1 cellular context compared by ENCODE assay signal in the genomic region with DNA sequence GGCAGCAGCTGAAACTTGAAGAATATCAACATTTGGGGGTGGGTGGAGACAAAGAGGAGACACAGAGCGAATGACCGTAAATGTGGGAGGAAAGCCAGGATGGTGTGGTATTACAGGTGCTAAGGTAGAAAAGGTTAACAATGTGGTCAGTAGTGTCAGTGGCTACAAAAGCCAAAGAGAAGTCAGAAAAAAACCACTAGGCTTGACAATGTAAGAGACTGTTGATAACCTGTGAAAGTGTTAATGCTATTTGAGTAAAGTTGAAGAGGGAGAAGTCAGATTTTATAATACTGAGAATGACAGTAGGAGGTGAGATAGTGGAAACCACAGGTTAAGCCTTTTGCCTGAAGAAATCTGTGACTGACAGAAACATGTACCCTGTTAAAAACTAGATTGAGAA.
TF ChIP-seq lines count a peak whose summit lies in the region.

No MANE protein-coding gene starts in this region.

TF ChIP-seq in GM12878, 131 proteins besides CTCF, POLR2A, EP300 and RAD21 (continued from another document and continues in another):
- TF ChIP-seq, protein P1, sequence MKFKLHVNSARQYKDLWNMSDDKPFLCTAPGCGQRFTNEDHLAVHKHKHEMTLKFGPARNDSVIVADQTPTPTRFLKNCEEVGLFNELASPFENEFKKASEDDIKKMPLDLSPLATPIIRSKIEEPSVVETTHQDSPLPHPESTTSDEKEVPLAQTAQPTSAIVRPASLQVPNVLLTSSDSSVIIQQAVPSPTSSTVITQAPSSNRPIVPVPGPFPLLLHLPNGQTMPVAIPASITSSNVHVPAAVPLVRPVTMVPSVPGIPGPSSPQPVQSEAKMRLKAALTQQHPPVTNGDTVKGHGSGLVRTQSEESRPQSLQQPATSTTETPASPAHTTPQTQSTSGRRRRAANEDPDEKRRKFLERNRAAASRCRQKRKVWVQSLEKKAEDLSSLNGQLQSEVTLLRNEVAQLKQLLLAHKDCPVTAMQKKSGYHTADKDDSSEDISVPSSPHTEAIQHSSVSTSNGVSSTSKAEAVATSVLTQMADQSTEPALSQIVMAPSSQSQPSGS (IDR thresholded peaks at IDR 0.05; ENCODE audit: low read length): no peak
- TF ChIP-seq TBL1XR1 (IDR thresholded peaks at IDR 0.05; ENCODE audit: low read depth, low read length) (no peak), KLF5 (IDR thresholded peaks at IDR 0.05; ENCODE audit: partially characterized antibody) (no peak), POLR2AphosphoS2 (IDR thresholded peaks at IDR 0.05; ENCODE audit: low read depth, low read length) (no peak), ESRRA (IDR thresholded peaks at IDR 0.05; ENCODE audit: low read length) (no peak), MTA3 (IDR thresholded peaks at IDR 0.05; ENCODE audit: borderline replicate concordance, low read length) (no peak), SMAD1 (IDR thresholded peaks at IDR 0.05; ENCODE audit: low read depth, partially characterized antibody) (no peak), ZNF622 (IDR thresholded peaks at IDR 0.05) (no peak), MTA2 (IDR thresholded peaks at IDR 0.05; ENCODE audit: low read depth) (peak; percentile 88), GATAD2B (conservative IDR thresholded peaks at IDR 0.05; ENCODE audit: low read depth) (no peak), YBX1 (IDR thresholded peaks at IDR 0.05) (no peak), SMAD5 (IDR thresholded peaks at IDR 0.05; ENCODE audit: low read depth) (no peak), GABPA (IDR thresholded peaks at IDR 0.05; ENCODE audit: low read depth) (no peak), RBBP5 (conservative IDR thresholded peaks at IDR 0.05) (no peak), PRDM15 (CRISPR knock-in tag; IDR thresholded peaks at IDR 0.05) (no peak), MYC (IDR thresholded peaks at IDR 0.05; ENCODE audit: insufficient read depth, insufficient read length, insufficient replicate concordance, low read length, severe bottlenecking) (no peak), BRCA1 (IDR thresholded peaks at IDR 0.05; ENCODE audit: low read depth, low read length) (no peak), SUZ12 (IDR thresholded peaks at IDR 0.05; ENCODE audit: unreplicated experiment) (no peak), PKNOX1 (IDR thresholded peaks at IDR 0.05) (peak; percentile 62), KDM1A (IDR thresholded peaks at IDR 0.05; ENCODE audit: borderline replicate concordance) (no peak), RFX5 (IDR thresholded peaks at IDR 0.05; ENCODE audit: low read depth, low read length) (no peak), PML (IDR thresholded peaks at IDR 0.05; ENCODE audit: low read length) (no peak), BACH1 (IDR thresholded peaks at IDR 0.05; ENCODE audit: borderline replicate concordance) (no peak), CHD2 (IDR thresholded peaks at IDR 0.05; ENCODE audit: borderline replicate concordance, low read depth, low read length) (no peak), E2F4 (IDR thresholded peaks at IDR 0.05; ENCODE audit: low read depth, low read length) (no peak), LARP7 (IDR thresholded peaks at IDR 0.05) (no peak), NFYA (IDR thresholded peaks at IDR 0.05; ENCODE audit: borderline replicate concordance, low read depth, low read length) (no peak), NBN (IDR thresholded peaks at IDR 0.05) (no peak), MEF2B (IDR thresholded peaks at IDR 0.05; ENCODE audit: partially characterized antibody, poor library complexity, severe bottlenecking) (peak; percentile 46), RELA (IDR thresholded peaks at IDR 0.05; ENCODE audit: borderline replicate concordance, partially characterized antibody) (no peak), SUPT20H (IDR thresholded peaks at IDR 0.05; ENCODE audit: borderline replicate concordance, control insufficient read depth, low read depth, low read length) (no peak), KAT2A (conservative IDR thresholded peaks at IDR 0.05; ENCODE audit: control insufficient read depth, low read depth, low read length) (no peak), CBX5 (IDR thresholded peaks at IDR 0.05; ENCODE audit: low read depth) (no peak), CREM (IDR thresholded peaks at IDR 0.05; ENCODE audit: low read depth) (no peak), ZZZ3 (IDR thresholded peaks at IDR 0.05; ENCODE audit: control insufficient read depth, insufficient read length, low read depth) (no peak), ZNF274 (IDR thresholded peaks at IDR 0.05; ENCODE audit: insufficient read depth, insufficient read length) (no peak), BMI1 (IDR thresholded peaks at IDR 0.05; ENCODE audit: borderline replicate concordance) (0 out of 2 replicates have a peak, but pooled peaks have one; percentile 38), STAT3 (IDR thresholded peaks at IDR 0.05; ENCODE audit: low read depth, low read length) (no peak), NFXL1 (IDR thresholded peaks at IDR 0.05; ENCODE audit: borderline replicate concordance) (no peak), SPI1 (IDR thresholded peaks at IDR 0.05; ENCODE audit: borderline replicate concordance, insufficient read depth, low read depth, low read length) (no peak)
- TF ChIP-seq, protein P2, sequence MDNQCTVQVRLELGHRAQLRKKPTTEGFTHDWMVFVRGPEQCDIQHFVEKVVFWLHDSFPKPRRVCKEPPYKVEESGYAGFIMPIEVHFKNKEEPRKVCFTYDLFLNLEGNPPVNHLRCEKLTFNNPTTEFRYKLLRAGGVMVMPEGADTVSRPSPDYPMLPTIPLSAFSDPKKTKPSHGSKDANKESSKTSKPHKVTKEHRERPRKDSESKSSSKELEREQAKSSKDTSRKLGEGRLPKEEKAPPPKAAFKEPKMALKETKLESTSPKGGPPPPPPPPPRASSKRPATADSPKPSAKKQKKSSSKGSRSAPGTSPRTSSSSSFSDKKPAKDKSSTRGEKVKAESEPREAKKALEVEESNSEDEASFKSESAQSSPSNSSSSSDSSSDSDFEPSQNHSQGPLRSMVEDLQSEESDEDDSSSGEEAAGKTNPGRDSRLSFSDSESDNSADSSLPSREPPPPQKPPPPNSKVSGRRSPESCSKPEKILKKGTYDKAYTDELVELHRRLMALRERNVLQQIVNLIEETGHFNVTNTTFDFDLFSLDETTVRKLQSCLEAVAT (IDR thresholded peaks at IDR 0.05): peak; percentile 64; the same call in 1 of the 2 replicates
- TF ChIP-seq, protein P3, sequence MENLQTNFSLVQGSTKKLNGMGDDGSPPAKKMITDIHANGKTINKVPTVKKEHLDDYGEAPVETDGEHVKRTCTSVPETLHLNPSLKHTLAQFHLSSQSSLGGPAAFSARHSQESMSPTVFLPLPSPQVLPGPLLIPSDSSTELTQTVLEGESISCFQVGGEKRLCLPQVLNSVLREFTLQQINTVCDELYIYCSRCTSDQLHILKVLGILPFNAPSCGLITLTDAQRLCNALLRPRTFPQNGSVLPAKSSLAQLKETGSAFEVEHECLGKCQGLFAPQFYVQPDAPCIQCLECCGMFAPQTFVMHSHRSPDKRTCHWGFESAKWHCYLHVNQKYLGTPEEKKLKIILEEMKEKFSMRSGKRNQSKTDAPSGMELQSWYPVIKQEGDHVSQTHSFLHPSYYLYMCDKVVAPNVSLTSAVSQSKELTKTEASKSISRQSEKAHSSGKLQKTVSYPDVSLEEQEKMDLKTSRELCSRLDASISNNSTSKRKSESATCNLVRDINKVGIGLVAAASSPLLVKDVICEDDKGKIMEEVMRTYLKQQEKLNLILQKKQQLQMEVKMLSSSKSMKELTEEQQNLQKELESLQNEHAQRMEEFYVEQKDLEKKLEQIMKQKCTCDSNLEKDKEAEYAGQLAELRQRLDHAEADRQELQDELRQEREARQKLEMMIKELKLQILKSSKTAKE (IDR thresholded peaks at IDR 0.05; ENCODE audit: low read depth, poor library complexity, severe bottlenecking): peak; percentile 26
- TF ChIP-seq, protein P4, sequence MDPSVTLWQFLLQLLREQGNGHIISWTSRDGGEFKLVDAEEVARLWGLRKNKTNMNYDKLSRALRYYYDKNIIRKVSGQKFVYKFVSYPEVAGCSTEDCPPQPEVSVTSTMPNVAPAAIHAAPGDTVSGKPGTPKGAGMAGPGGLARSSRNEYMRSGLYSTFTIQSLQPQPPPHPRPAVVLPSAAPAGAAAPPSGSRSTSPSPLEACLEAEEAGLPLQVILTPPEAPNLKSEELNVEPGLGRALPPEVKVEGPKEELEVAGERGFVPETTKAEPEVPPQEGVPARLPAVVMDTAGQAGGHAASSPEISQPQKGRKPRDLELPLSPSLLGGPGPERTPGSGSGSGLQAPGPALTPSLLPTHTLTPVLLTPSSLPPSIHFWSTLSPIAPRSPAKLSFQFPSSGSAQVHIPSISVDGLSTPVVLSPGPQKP (IDR thresholded peaks at IDR 0.05; ENCODE audit: low read depth, low read length): no peak
- TF ChIP-seq, protein P5, sequence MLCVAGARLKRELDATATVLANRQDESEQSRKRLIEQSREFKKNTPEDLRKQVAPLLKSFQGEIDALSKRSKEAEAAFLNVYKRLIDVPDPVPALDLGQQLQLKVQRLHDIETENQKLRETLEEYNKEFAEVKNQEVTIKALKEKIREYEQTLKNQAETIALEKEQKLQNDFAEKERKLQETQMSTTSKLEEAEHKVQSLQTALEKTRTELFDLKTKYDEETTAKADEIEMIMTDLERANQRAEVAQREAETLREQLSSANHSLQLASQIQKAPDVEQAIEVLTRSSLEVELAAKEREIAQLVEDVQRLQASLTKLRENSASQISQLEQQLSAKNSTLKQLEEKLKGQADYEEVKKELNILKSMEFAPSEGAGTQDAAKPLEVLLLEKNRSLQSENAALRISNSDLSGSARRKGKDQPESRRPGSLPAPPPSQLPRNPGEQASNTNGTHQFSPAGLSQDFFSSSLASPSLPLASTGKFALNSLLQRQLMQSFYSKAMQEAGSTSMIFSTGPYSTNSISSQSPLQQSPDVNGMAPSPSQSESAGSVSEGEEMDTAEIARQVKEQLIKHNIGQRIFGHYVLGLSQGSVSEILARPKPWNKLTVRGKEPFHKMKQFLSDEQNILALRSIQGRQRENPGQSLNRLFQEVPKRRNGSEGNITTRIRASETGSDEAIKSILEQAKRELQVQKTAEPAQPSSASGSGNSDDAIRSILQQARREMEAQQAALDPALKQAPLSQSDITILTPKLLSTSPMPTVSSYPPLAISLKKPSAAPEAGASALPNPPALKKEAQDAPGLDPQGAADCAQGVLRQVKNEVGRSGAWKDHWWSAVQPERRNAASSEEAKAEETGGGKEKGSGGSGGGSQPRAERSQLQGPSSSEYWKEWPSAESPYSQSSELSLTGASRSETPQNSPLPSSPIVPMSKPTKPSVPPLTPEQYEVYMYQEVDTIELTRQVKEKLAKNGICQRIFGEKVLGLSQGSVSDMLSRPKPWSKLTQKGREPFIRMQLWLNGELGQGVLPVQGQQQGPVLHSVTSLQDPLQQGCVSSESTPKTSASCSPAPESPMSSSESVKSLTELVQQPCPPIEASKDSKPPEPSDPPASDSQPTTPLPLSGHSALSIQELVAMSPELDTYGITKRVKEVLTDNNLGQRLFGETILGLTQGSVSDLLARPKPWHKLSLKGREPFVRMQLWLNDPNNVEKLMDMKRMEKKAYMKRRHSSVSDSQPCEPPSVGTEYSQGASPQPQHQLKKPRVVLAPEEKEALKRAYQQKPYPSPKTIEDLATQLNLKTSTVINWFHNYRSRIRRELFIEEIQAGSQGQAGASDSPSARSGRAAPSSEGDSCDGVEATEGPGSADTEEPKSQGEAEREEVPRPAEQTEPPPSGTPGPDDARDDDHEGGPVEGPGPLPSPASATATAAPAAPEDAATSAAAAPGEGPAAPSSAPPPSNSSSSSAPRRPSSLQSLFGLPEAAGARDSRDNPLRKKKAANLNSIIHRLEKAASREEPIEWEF (IDR thresholded peaks at IDR 0.05; ENCODE audit: insufficient replicate concordance, low read depth, low read length): no peak
